In the genomic region with DNA sequence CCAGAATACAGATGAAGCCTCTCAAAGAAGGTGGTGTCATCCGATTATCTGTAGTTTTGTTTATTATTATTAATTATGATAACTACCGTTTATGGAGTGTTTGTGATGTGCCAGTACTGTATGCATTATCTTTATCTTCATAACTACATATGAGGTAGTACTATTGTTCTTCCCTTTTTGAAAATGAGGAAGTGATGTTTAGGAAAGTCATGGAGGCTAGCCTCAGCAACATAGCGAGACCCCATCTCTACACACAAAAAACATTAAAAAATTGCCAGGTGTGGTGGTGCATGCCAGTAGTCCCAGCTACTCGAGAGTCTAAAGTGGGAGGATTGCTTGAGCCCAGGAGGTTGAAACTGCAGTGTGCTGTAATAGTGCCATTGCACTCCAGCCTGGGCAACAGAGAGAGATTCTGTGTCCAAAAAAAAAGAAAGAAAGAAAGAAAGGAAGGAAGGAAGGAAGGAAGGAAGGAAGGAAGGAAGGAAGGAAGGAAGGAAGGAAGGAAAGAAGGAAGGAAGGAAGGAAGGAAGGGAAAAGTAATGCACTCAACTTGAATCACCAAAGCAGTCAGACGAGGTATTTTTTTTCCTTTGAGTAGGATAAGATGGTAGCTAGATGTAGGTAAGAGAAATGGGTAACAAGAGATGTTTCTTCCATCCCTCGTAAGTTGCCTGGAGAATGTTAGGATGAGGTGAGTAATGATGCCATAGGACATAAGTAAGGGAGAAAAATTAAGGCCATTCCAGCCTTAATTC, we compare ENCODE assay signal across 1 cellular context.
A peak's percentile ranks its signal among the peaks of the same experiment; 100 is the strongest.
TF ChIP-seq lines count a peak whose summit lies in the region.

No MANE protein-coding gene starts in this region.

TF ChIP-seq in K562, 482 proteins besides CTCF, POLR2A, EP300 and RAD21 (continued from another document):
- no peak for TF ChIP-seq RREB1 (CRISPR knock-in tag; IDR thresholded peaks at IDR 0.05)
- TF ChIP-seq CREBBP (IDR thresholded peaks at IDR 0.05; ENCODE audit: low read depth, low read length) = no peak
- no peak for TF ChIP-seq TGIF2 (CRISPR knock-in tag; IDR thresholded peaks at IDR 0.05)
- TF ChIP-seq, protein P1, sequence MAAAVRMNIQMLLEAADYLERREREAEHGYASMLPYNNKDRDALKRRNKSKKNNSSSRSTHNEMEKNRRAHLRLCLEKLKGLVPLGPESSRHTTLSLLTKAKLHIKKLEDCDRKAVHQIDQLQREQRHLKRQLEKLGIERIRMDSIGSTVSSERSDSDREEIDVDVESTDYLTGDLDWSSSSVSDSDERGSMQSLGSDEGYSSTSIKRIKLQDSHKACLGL (CRISPR knock-in tag; IDR thresholded peaks at IDR 0.05; ENCODE audit: borderline replicate concordance, poor library complexity, severe bottlenecking) = no peak
- TF ChIP-seq, protein P2, sequence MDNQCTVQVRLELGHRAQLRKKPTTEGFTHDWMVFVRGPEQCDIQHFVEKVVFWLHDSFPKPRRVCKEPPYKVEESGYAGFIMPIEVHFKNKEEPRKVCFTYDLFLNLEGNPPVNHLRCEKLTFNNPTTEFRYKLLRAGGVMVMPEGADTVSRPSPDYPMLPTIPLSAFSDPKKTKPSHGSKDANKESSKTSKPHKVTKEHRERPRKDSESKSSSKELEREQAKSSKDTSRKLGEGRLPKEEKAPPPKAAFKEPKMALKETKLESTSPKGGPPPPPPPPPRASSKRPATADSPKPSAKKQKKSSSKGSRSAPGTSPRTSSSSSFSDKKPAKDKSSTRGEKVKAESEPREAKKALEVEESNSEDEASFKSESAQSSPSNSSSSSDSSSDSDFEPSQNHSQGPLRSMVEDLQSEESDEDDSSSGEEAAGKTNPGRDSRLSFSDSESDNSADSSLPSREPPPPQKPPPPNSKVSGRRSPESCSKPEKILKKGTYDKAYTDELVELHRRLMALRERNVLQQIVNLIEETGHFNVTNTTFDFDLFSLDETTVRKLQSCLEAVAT (IDR thresholded peaks at IDR 0.05) = no peak
- TF ChIP-seq COPS2 (conservative IDR thresholded peaks at IDR 0.05) = no peak
- TF ChIP-seq SPI1 (IDR thresholded peaks at IDR 0.05; ENCODE audit: borderline replicate concordance, low read depth, low read length) = peak; percentile 79; the same call in 1 of the 2 replicates
